ENCODE assay signal across 8 cellular contexts in the genomic region with DNA sequence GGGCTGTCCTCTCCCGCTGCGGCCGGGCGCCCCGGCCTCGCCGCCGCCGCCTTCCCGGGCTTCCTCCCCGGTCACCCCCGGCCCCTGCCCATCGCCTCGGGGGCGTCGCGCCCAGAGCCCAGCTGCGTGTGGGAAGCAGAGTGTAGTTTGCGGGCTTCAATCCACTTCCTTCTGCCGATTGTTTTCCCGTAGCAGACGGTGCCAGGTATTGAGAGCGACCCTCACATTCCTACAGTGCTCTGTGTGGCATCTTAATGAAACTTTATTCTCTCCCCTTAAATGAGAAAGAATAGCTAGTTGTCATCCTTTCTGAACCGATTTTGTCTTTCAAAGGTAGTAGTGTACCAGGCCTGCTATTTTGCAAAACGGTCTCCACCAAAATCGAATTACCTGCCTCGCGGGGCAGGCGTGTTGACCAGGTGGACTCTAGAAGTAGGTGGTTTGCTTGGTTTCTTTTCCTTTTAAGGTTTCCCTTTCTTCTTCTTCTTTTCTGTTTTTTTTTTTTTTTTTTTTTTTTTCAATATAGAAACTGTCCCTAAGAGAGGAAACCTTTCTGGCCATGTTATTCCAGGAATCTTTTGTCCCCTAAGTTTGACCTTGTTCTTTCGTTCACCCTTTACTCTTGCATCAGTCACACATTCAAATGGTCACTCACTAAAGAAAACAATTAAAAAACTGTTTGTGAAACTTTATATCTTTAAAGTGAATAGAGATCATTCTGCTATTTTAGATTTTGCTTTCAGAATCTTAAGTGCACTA. TPM values are rescaled to one million over a fixed set of nuclear protein-coding genes. Genes with fewer than 3 reads are reported as not detected.
DNase-seq lines count a peak whose midpoint lies in the region; ATAC-seq and TF ChIP-seq lines count a peak whose summit lies in the region.

No MANE protein-coding gene starts in this region.

- H3K27me3 ChIP-seq in MG63 (no peaks in the 10 kb centered on the region), layer of hippocampus (ENCODE audit: control insufficient read depth, insufficient read depth, low read length) (no peaks in the 10 kb centered on the region)

- ATAC-seq in stimulated activated naive CD8-positive, alpha-beta T cell treated with anti-CD3 and anti-CD28 coated beads, Interleukin-15, amount 100 ng/mL, for 72 hours = peak; percentile 19

- peaks cover 18% of the 10 kb centered on the region for H3K4me1 Mint-ChIP-seq in stimulated activated naive CD8-positive, alpha-beta T cell treated with anti-CD3 and anti-CD28 coated beads, Interleukin-15, amount 100 ng/mL, for 72 hours

- peak; percentile 39 for DNase-seq in NCI-H2171 treated with DMSO at 0.1 percent for 48 hours (lab: John Stamatoyannopoulos, UW)
- DNase-seq in NCI-H2171 (lab: John Stamatoyannopoulos, UW) = no peak
- DNase-seq in MG63 = no peak
- no peak for DNase-seq in astrocyte of the cerebellum (ENCODE audit: low read depth)
- DNase-seq in stimulated activated naive CD8-positive, alpha-beta T cell treated with anti-CD3 and anti-CD28 coated beads, Interleukin-15, amount 100 ng/mL, for 72 hours = no peak
- no peak for DNase-seq in OCI-M2 (lab: John Stamatoyannopoulos, UW; ENCODE audit: unreplicated experiment)
- no peak for DNase-seq in LoVo (ENCODE audit: low spot score)

- TF ChIP-seq CTCF in astrocyte of the cerebellum (IDR thresholded peaks at IDR 0.05; ENCODE audit: low read depth, low read length, missing control alignments) = no peak

- H3K4me3 ChIP-seq in MG63 = peak overlapping the region; percentile 64
- H3K4me3 ChIP-seq in astrocyte of the cerebellum (ENCODE audit: low read depth, low read length) = peak overlapping the region; percentile 78

- peaks cover 6% of the 10 kb centered on the region for H3K27me3 Mint-ChIP-seq in stimulated activated naive CD8-positive, alpha-beta T cell treated with anti-CD3 and anti-CD28 coated beads, Interleukin-15, amount 100 ng/mL, for 72 hours

- in situ Hi-C loops in astrocyte of the cerebellum (cut with HindIII; ENCODE audit: low sequenced_read_pairs) = no loop called here

- peak overlapping the region; percentile 93 to 97 for H3K27ac Mint-ChIP-seq in stimulated activated naive CD8-positive, alpha-beta T cell treated with anti-CD3 and anti-CD28 coated beads, Interleukin-15, amount 100 ng/mL, for 72 hours

- H3K9me3 ChIP-seq in MG63 = no peaks in the 10 kb centered on the region

- H3K9me3 Mint-ChIP-seq in stimulated activated naive CD8-positive, alpha-beta T cell treated with anti-CD3 and anti-CD28 coated beads, Interleukin-15, amount 100 ng/mL, for 72 hours = no peaks in the 10 kb centered on the region

- peak overlapping the region; percentile 94 to 95 for H3K4me3 Mint-ChIP-seq in stimulated activated naive CD8-positive, alpha-beta T cell treated with anti-CD3 and anti-CD28 coated beads, Interleukin-15, amount 100 ng/mL, for 72 hours

- H3K27ac ChIP-seq in layer of hippocampus (ENCODE audit: low read depth, low read length) = peak overlapping the region; percentile 95

- H3K36me3 ChIP-seq in MG63 = no peaks in the 10 kb centered on the region

RNA-seq across cellular contexts. Expression of a gene that starts 0.9 kb away (rescaled TPM):
- 16.4 and 25.1 TPM in 2 replicates for total RNA-seq in MG63 (2014; rRNA removed; shearing (Covaris generic); ENCODE audit: low replicate concordance)
